In the genomic region with DNA sequence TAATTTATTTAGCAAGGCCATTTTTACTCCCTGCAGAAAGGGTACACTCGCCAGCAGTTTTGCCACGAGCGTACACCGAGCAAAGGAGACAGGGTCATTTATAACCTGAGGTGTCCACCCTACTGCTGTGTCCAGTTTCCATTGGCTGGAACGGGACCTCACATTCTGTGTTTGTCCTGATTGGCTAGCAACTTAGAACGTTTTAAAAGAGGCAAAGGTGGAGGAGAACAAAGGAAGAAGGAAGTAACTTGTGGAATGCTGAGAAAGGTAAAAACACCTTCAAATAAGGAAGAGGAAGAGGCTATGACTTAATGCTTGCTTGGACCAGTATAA, we compare ENCODE assay signal across 1 cellular context.
TF ChIP-seq lines count a peak whose summit lies in the region.
"Not testable (repeated sequence)": the region's sequence is repeated elsewhere in the genome, so short reads cannot be mapped to it uniquely, and the experiment has no call there.

No MANE protein-coding gene starts in this region.

TF ChIP-seq in K562, 482 proteins besides CTCF, POLR2A, EP300 and RAD21:
- peak; percentile 63; the same call in 1 of the 2 replicates for TF ChIP-seq ZEB2 (IDR thresholded peaks at IDR 0.05)
- TF ChIP-seq POLR2H (tag; IDR thresholded peaks at IDR 0.05; ENCODE audit: low read depth), result peak; percentile 88
- peak; percentile 4; the same call in 1 of the 2 replicates for TF ChIP-seq MYC (IDR thresholded peaks at IDR 0.05; ENCODE audit: low read depth, low read length)
- not testable (repeated sequence) for TF ChIP-seq MYC (CRISPR knock-in tag; IDR thresholded peaks at IDR 0.05; ENCODE audit: borderline replicate concordance, low read depth)
- 0 out of 2 replicates have a peak, but pooled peaks have one; percentile 13 for TF ChIP-seq PML (IDR thresholded peaks at IDR 0.05; ENCODE audit: low read length)
- 0 out of 2 replicates have a peak, but pooled peaks have one; percentile 20 for TF ChIP-seq MXI1 (IDR thresholded peaks at IDR 0.05; ENCODE audit: low read depth, low read length)
- 0 out of 2 replicates have a peak, but pooled peaks have one; percentile 30 for TF ChIP-seq HDAC8 (tag; IDR thresholded peaks at IDR 0.05)
- peak; percentile 92 for TF ChIP-seq MEIS2 (IDR thresholded peaks at IDR 0.05; ENCODE audit: partially characterized antibody)
- TF ChIP-seq, protein P1, sequence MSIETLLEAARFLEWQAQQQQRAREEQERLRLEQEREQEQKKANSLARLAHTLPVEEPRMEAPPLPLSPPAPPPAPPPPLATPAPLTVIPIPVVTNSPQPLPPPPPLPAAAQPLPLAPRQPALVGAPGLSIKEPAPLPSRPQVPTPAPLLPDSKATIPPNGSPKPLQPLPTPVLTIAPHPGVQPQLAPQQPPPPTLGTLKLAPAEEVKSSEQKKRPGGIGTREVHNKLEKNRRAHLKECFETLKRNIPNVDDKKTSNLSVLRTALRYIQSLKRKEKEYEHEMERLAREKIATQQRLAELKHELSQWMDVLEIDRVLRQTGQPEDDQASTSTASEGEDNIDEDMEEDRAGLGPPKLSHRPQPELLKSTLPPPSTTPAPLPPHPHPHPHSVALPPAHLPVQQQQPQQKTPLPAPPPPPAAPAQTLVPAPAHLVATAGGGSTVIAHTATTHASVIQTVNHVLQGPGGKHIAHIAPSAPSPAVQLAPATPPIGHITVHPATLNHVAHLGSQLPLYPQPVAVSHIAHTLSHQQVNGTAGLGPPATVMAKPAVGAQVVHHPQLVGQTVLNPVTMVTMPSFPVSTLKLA (conservative IDR thresholded peaks at IDR 0.05), result 0 out of 4 replicates have a peak, but pooled peaks of 1 of the 2 experiments have one; percentile 5
- TF ChIP-seq, protein P2, sequence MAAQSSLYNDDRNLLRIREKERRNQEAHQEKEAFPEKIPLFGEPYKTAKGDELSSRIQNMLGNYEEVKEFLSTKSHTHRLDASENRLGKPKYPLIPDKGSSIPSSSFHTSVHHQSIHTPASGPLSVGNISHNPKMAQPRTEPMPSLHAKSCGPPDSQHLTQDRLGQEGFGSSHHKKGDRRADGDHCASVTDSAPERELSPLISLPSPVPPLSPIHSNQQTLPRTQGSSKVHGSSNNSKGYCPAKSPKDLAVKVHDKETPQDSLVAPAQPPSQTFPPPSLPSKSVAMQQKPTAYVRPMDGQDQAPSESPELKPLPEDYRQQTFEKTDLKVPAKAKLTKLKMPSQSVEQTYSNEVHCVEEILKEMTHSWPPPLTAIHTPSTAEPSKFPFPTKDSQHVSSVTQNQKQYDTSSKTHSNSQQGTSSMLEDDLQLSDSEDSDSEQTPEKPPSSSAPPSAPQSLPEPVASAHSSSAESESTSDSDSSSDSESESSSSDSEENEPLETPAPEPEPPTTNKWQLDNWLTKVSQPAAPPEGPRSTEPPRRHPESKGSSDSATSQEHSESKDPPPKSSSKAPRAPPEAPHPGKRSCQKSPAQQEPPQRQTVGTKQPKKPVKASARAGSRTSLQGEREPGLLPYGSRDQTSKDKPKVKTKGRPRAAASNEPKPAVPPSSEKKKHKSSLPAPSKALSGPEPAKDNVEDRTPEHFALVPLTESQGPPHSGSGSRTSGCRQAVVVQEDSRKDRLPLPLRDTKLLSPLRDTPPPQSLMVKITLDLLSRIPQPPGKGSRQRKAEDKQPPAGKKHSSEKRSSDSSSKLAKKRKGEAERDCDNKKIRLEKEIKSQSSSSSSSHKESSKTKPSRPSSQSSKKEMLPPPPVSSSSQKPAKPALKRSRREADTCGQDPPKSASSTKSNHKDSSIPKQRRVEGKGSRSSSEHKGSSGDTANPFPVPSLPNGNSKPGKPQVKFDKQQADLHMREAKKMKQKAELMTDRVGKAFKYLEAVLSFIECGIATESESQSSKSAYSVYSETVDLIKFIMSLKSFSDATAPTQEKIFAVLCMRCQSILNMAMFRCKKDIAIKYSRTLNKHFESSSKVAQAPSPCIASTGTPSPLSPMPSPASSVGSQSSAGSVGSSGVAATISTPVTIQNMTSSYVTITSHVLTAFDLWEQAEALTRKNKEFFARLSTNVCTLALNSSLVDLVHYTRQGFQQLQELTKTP (IDR thresholded peaks at IDR 0.05; ENCODE audit: low read depth in 1 of 2, partially characterized antibody in 2 of 2), result peak in 1 of 2 experiments; percentile 66
- TF ChIP-seq TAF9B (IDR thresholded peaks at IDR 0.05; ENCODE audit: partially characterized antibody), result peak; percentile 6
- TF ChIP-seq, protein P3, sequence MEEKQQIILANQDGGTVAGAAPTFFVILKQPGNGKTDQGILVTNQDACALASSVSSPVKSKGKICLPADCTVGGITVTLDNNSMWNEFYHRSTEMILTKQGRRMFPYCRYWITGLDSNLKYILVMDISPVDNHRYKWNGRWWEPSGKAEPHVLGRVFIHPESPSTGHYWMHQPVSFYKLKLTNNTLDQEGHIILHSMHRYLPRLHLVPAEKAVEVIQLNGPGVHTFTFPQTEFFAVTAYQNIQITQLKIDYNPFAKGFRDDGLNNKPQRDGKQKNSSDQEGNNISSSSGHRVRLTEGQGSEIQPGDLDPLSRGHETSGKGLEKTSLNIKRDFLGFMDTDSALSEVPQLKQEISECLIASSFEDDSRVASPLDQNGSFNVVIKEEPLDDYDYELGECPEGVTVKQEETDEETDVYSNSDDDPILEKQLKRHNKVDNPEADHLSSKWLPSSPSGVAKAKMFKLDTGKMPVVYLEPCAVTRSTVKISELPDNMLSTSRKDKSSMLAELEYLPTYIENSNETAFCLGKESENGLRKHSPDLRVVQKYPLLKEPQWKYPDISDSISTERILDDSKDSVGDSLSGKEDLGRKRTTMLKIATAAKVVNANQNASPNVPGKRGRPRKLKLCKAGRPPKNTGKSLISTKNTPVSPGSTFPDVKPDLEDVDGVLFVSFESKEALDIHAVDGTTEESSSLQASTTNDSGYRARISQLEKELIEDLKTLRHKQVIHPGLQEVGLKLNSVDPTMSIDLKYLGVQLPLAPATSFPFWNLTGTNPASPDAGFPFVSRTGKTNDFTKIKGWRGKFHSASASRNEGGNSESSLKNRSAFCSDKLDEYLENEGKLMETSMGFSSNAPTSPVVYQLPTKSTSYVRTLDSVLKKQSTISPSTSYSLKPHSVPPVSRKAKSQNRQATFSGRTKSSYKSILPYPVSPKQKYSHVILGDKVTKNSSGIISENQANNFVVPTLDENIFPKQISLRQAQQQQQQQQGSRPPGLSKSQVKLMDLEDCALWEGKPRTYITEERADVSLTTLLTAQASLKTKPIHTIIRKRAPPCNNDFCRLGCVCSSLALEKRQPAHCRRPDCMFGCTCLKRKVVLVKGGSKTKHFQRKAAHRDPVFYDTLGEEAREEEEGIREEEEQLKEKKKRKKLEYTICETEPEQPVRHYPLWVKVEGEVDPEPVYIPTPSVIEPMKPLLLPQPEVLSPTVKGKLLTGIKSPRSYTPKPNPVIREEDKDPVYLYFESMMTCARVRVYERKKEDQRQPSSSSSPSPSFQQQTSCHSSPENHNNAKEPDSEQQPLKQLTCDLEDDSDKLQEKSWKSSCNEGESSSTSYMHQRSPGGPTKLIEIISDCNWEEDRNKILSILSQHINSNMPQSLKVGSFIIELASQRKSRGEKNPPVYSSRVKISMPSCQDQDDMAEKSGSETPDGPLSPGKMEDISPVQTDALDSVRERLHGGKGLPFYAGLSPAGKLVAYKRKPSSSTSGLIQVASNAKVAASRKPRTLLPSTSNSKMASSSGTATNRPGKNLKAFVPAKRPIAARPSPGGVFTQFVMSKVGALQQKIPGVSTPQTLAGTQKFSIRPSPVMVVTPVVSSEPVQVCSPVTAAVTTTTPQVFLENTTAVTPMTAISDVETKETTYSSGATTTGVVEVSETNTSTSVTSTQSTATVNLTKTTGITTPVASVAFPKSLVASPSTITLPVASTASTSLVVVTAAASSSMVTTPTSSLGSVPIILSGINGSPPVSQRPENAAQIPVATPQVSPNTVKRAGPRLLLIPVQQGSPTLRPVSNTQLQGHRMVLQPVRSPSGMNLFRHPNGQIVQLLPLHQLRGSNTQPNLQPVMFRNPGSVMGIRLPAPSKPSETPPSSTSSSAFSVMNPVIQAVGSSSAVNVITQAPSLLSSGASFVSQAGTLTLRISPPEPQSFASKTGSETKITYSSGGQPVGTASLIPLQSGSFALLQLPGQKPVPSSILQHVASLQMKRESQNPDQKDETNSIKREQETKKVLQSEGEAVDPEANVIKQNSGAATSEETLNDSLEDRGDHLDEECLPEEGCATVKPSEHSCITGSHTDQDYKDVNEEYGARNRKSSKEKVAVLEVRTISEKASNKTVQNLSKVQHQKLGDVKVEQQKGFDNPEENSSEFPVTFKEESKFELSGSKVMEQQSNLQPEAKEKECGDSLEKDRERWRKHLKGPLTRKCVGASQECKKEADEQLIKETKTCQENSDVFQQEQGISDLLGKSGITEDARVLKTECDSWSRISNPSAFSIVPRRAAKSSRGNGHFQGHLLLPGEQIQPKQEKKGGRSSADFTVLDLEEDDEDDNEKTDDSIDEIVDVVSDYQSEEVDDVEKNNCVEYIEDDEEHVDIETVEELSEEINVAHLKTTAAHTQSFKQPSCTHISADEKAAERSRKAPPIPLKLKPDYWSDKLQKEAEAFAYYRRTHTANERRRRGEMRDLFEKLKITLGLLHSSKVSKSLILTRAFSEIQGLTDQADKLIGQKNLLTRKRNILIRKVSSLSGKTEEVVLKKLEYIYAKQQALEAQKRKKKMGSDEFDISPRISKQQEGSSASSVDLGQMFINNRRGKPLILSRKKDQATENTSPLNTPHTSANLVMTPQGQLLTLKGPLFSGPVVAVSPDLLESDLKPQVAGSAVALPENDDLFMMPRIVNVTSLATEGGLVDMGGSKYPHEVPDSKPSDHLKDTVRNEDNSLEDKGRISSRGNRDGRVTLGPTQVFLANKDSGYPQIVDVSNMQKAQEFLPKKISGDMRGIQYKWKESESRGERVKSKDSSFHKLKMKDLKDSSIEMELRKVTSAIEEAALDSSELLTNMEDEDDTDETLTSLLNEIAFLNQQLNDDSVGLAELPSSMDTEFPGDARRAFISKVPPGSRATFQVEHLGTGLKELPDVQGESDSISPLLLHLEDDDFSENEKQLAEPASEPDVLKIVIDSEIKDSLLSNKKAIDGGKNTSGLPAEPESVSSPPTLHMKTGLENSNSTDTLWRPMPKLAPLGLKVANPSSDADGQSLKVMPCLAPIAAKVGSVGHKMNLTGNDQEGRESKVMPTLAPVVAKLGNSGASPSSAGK (IDR thresholded peaks at IDR 0.05), result peak; percentile 79; the same call in 1 of the 2 replicates
- TF ChIP-seq L3MBTL2 (IDR thresholded peaks at IDR 0.05), result 0 out of 2 replicates have a peak, but pooled peaks have one; percentile 4
- peak; percentile 46; the same call in 1 of the 2 replicates for TF ChIP-seq POLR2AphosphoS5 (IDR thresholded peaks at IDR 0.05; ENCODE audit: control insufficient read depth, insufficient read depth, low read depth, low read length)
- TF ChIP-seq, protein P4, sequence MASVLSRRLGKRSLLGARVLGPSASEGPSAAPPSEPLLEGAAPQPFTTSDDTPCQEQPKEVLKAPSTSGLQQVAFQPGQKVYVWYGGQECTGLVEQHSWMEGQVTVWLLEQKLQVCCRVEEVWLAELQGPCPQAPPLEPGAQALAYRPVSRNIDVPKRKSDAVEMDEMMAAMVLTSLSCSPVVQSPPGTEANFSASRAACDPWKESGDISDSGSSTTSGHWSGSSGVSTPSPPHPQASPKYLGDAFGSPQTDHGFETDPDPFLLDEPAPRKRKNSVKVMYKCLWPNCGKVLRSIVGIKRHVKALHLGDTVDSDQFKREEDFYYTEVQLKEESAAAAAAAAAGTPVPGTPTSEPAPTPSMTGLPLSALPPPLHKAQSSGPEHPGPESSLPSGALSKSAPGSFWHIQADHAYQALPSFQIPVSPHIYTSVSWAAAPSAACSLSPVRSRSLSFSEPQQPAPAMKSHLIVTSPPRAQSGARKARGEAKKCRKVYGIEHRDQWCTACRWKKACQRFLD (CRISPR knock-in tag; IDR thresholded peaks at IDR 0.05), result peak; percentile 13; the same call in 1 of the 2 replicates
- 0 out of 2 replicates have a peak, but pooled peaks have one; percentile 17 for TF ChIP-seq ZNF316 (IDR thresholded peaks at IDR 0.05)
